ENCODE assay signal across 1 cellular context in genomic region chrX:147737690-147738089, GRCh38.
TF ChIP-seq lines count a peak whose summit lies in the region.

No MANE protein-coding gene starts in this region.

TF ChIP-seq in HepG2, 621 proteins besides CTCF, POLR2A, EP300 and RAD21 (continued from another document):
- TF ChIP-seq ZNF691 (CRISPR knock-in tag; IDR thresholded peaks at IDR 0.05; ENCODE audit: borderline replicate concordance, low read depth) (no peak), HNF4G (IDR thresholded peaks at IDR 0.05; ENCODE audit: borderline replicate concordance, low read depth, low read length) (no peak), HNF4G (CRISPR knock-in tag; IDR thresholded peaks at IDR 0.05; ENCODE audit: borderline replicate concordance, low read depth) (no peak), SETDB1 (CRISPR knock-in tag; IDR thresholded peaks at IDR 0.05; ENCODE audit: borderline replicate concordance) (no peak)
TF ChIP-seq in HepG2: peak in this region for 0.
